ENCODE assay signal across 31 cellular contexts in genomic region chr10:5325076-5325475, GRCh38. TPM values are rescaled to one million over a fixed set of nuclear protein-coding genes. Genes with fewer than 3 reads are reported as not detected.
"Had no signal": no experiment of that assay in that cellular context is flagged by ENCODE, and none has a peak within 500 bp of the region (broad histone marks: within the 10 kb centered on the region; RNA-seq: fewer than 3 reads in every experiment).

No MANE protein-coding gene starts in this region.

- H3K4me1 ChIP-seq: ascending aorta, body of pancreas, Peyer's patch, SJSA1 had no signal

- H3K9me3 Mint-ChIP-seq: activated naive CD8-positive, alpha-beta T cell treated with anti-CD3 and anti-CD28 coated beads, Interleukin-2, amount 50 U/mL, for 24 hours had no signal

- H3K4me3 Mint-ChIP-seq: activated CD8-positive, alpha-beta T cell treated with anti-CD3 and anti-CD28 coated beads, Interleukin-2, amount 10 ng/mL, durations not matched to agents 7 days and 5 days; activated naive CD8-positive, alpha-beta T cell treated with anti-CD3 and anti-CD28 coated beads, Interleukin-2, amount 50 U/mL, for 24 hours; activated T-helper 1 cell treated with anti-CD3 and anti-CD28 coated beads, Interleukin-12 subunit alpha, Interleukin-12 subunit beta, Interleukin-2, Interleukin-4 antibody, amounts not matched to agents 30 ng/mL and 10 ng/mL and 1 ng/mL, durations not matched to agents 14 hours and 24 hours and 36 hours; T-helper 1 cell treated with Interleukin-12 subunit alpha and Interleukin-12 subunit beta and Interleukin-4 antibody, amounts not matched to agents 30 μg/mL and 1 μg/mL, for 36 hours; WTC11 had no signal

- H3K4me1 Mint-ChIP-seq: activated naive CD8-positive, alpha-beta T cell treated with anti-CD3 and anti-CD28 coated beads, Interleukin-2, amount 50 U/mL, for 24 hours; WTC11 had no signal

- DNase-seq: activated CD4-positive, alpha-beta T cell treated with anti-CD3 and anti-CD28 coated beads for 48 hours; activated CD4-positive, alpha-beta T cell treated with anti-CD3 and anti-CD28 coated beads, Interleukin-2, amount 50 U/mL, for 4 hours; activated CD4-positive, CD25-positive, alpha-beta regulatory T cell treated with anti-CD3 and anti-CD28 coated beads, Interleukin-2, amount 50 U/mL, for 72 hours; activated CD8-positive, alpha-beta memory T cell treated with anti-CD3 and anti-CD28 coated beads, Interleukin-2, amount 50 U/mL, for 48 hours; activated CD8-positive, alpha-beta T cell treated with anti-CD3 and anti-CD28 coated beads, Interleukin-2, amount 10 ng/mL, durations not matched to agents 7 days and 5 days; activated effector memory CD4-positive, alpha-beta T cell treated with Interleukin-2 at 50 U/mL for 16 hours; activated naive CD4-positive, alpha-beta T cell treated with Interleukin-2 at 50 U/mL for 16 hours; activated naive CD8-positive, alpha-beta T cell treated with anti-CD3 and anti-CD28 coated beads, Interleukin-2, amount 50 U/mL, for 24 hours; activated T-cell treated with anti-CD3 and anti-CD28 coated beads, Interleukin-2, amount 50 U/mL, for 1 hour; amniotic stem cell; body of pancreas; KG1; NCI-H1092; NCI-H1417; NCI-H1930; NCI-H2171; NCI-H226; NCI-H69; NK-92 treated with Interleukin-12 subunit alpha and Interleukin-12 subunit beta, amount 100 ng/mL, for 24 hours; Peyer's patch; SHP77 had no signal

- H3K27me3 ChIP-seq: ascending aorta, body of pancreas, Peyer's patch, SJSA1 had no signal

- H3K4me3 ChIP-seq: ascending aorta, body of pancreas, Peyer's patch, SJSA1 had no signal

- ATAC-seq: activated CD8-positive, alpha-beta T cell treated with anti-CD3 and anti-CD28 coated beads, Interleukin-2, amount 10 ng/mL, durations not matched to agents 7 days and 5 days; activated naive CD4-positive, alpha-beta T cell treated with anti-CD3 and anti-CD28 coated beads, Interleukin-2, amount 50 U/mL, for 72 hours; activated naive CD8-positive, alpha-beta T cell treated with anti-CD3 and anti-CD28 coated beads, Interleukin-2, amount 50 U/mL, for 24 hours; body of pancreas; WTC11 had no signal

- H3K9me3 ChIP-seq: ascending aorta, body of pancreas had no signal

- H3K27ac Mint-ChIP-seq: activated CD8-positive, alpha-beta T cell treated with anti-CD3 and anti-CD28 coated beads, Interleukin-2, amount 10 ng/mL, durations not matched to agents 7 days and 5 days; activated naive CD4-positive, alpha-beta T cell treated with anti-CD3 and anti-CD28 coated beads, Interleukin-2, amount 50 U/mL, for 72 hours; activated naive CD8-positive, alpha-beta T cell treated with anti-CD3 and anti-CD28 coated beads, Interleukin-2, amount 50 U/mL, for 24 hours; activated T-helper 1 cell treated with anti-CD3 and anti-CD28 coated beads, Interleukin-12 subunit alpha, Interleukin-12 subunit beta, Interleukin-2, Interleukin-4 antibody, amounts not matched to agents 30 ng/mL and 10 ng/mL and 1 ng/mL, durations not matched to agents 14 hours and 24 hours and 36 hours; T-helper 1 cell treated with Interleukin-12 subunit alpha and Interleukin-12 subunit beta and Interleukin-4 antibody, amounts not matched to agents 30 μg/mL and 1 μg/mL, for 36 hours; WTC11 had no signal

- H3K36me3 ChIP-seq: ascending aorta, Peyer's patch, SJSA1 had no signal

- H3K27ac ChIP-seq: ascending aorta, body of pancreas, Peyer's patch, SJSA1 had no signal

RNA-seq across cellular contexts. Expression of gene UCN3, which starts 39.7 kb away (rescaled TPM):
- total RNA-seq: activated CD8-positive, alpha-beta T cell treated with anti-CD3 and anti-CD28 coated beads, Interleukin-2, amount 10 ng/mL, durations not matched to agents 7 days and 5 days; activated naive CD4-positive, alpha-beta T cell treated with anti-CD3 and anti-CD28 coated beads, Interleukin-2, amount 50 U/mL, for 72 hours; activated T-helper 1 cell treated with anti-CD3 and anti-CD28 coated beads, Interleukin-12 subunit alpha, Interleukin-12 subunit beta, Interleukin-2, Interleukin-4 antibody, amounts not matched to agents 30 ng/mL and 10 ng/mL and 1 ng/mL, durations not matched to agents 14 hours and 24 hours and 36 hours; ascending aorta; bronchial epithelial cell; LHCN-M2; M059J; NCI-H460; SJSA1; WTC11 had no signal
